In the genomic region with DNA sequence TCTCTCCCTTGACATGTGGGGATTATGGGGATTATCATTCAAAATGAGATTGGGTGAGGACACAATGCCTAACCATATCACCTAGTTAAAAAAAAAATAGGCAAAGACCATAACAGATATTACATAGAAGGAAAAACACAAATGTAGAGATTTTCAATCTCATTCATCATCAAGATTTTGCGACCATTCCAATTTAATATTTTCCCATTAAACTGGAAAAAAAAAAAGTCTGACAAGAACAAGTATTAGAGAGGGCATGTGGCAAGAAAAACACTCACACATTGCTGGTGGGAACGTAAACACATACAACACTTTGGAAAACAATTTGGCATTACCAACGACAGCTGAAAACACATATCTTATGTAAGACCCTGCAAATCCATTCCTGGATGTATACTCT, we compare ENCODE assay signal across 28 cellular contexts.
A peak's percentile ranks its signal among the peaks of the same experiment; 100 is the strongest.
DNase-seq lines count a peak whose midpoint lies in the region; ATAC-seq and TF ChIP-seq lines count a peak whose summit lies in the region.
"Had no signal": no experiment of that assay in that cellular context is flagged by ENCODE, and none has a peak within 500 bp of the region (broad histone marks: within the 10 kb centered on the region; RNA-seq: fewer than 3 reads in every experiment).

No MANE protein-coding gene starts in this region.

- no peaks in the 10 kb centered on the region for H3K36me3 ChIP-seq in BE2C
- H3K36me3 ChIP-seq: BLaER1; BLaER1 treated with 17β-estradiol and CSF1 and Interleukin-3, amounts not matched to agents 10 nM and 100 nM had no signal

- ATAC-seq in HG02981 (IDR thresholded peaks at IDR 0.05; ENCODE audit: unreplicated experiment): no peak
- ATAC-seq: A549; CD8-positive, alpha-beta T cell had no signal

- no peaks in the 10 kb centered on the region for H3K4me1 ChIP-seq in BE2C
- H3K4me1 ChIP-seq: A549; BLaER1; BLaER1 treated with 17β-estradiol and CSF1 and Interleukin-3, amounts not matched to agents 10 nM and 100 nM; Caco-2 had no signal

- no peak for TF ChIP-seq CTCF in BE2C (IDR thresholded peaks at IDR 0.05; ENCODE audit: low read depth, low read length)

- no peak overlapping the region for H3K4me3 ChIP-seq in BE2C (ENCODE audit: low read depth, low read length)
- H3K4me3 ChIP-seq: A549; BLaER1; BLaER1 treated with 17β-estradiol and CSF1 and Interleukin-3, amounts not matched to agents 10 nM and 100 nM had no signal

- H3K9me3 ChIP-seq in BE2C: no peaks in the 10 kb centered on the region
- H3K9me3 ChIP-seq: Caco-2 had no signal

- DNase-seq in NCI-H82 (lab: John Stamatoyannopoulos, UW): peak; percentile 94
- peak; percentile 86 for DNase-seq in NCI-H82 treated with DMSO at 0.1 percent for 48 hours (lab: John Stamatoyannopoulos, UW; ENCODE audit: unreplicated experiment)
- DNase-seq in SK-N-DZ (ENCODE audit: low spot score): peak; percentile 92
- no peak for DNase-seq in BE2C
- no peak for DNase-seq in cortex of kidney (lab: John Stamatoyannopoulos, UW)
- DNase-seq: 8988T; ACHN; AML-193; C1 segment of cervical spinal cord; Caco-2; Calu3; CD4-positive, alpha-beta memory T cell; CD4-positive, alpha-beta T cell; CD4-positive, CD25-positive, alpha-beta regulatory T cell; CD8-positive, alpha-beta memory T cell; CD8-positive, alpha-beta T cell; COR-L47; DMS 273 treated with DMSO at 0.1 percent for 48 hours; DMS153; DMS53; DMS79; DMS79 treated with DMSO at 0.1 percent for 48 hours; DND-41; EL had no signal

- H3K27me3 ChIP-seq in BE2C: no peaks in the 10 kb centered on the region
- H3K27me3 ChIP-seq: BLaER1; BLaER1 treated with 17β-estradiol and CSF1 and Interleukin-3, amounts not matched to agents 10 nM and 100 nM had no signal

Comparison
In these comparisons a context has a peak if more than half of its experiments do, and no peak if none do; other contexts are left out.
1. DNase-seq: peak in NCI-H82 (single experiment), NCI-H82 treated with DMSO at 0.1 percent for 48 hours (single experiment) and SK-N-DZ (single experiment); none in BE2C (single experiment) and cortex of kidney (single experiment).